Comparison of ENCODE assay signal across 28 cellular contexts in the genomic region with DNA sequence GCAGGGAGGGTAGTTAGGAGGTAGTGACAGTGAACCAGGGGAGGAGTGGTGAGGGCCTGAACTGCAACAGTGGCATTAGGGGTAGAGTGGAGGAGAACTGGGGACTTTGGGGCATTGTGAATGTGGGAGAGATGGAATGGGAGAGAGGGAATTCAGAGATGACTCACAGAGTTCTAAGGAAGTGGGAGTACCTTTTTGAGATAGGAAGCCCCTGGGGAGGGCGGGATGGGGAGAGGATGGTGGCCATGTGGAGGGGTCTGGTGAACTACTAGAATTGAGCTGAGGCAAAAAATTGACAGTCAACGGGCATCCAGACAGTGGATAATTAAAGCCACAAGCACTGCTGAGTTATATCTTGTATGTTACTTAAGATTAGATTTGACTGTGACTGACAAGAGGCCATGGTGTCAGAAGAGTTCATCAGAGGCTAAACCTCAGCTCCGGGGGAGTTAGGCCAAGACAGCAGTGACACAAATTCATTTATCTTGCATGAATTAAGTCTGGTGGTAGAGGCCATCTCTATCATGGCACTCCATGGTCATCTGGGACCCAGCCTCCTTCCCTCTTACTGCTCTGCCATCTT. TPM values are rescaled to one million over a fixed set of nuclear protein-coding genes. Genes with fewer than 3 reads are reported as not detected.
DNase-seq lines count a peak whose midpoint lies in the region; ATAC-seq, FAIRE-seq and TF ChIP-seq lines count a peak whose summit lies in the region.
"Had no signal": no experiment of that assay in that cellular context is flagged by ENCODE, and none has a peak within 500 bp of the region (broad histone marks: within the 10 kb centered on the region; RNA-seq: fewer than 3 reads in every experiment).

No MANE protein-coding gene starts in this region.

- no peak overlapping the region for H3K4me3 Mint-ChIP-seq in stimulated activated memory B cell treated with anti-CD40 and anti-IgM and Interleukin-4, amounts not matched to agents 10 μg/mL and 1 μg/mL and 100 μg/mL, for 72 hours
- H3K4me3 Mint-ChIP-seq: activated naive CD8-positive, alpha-beta T cell; CD4-positive, alpha-beta T cell; HFFc6; neural crest cell had no signal

- TF ChIP-seq CTCF in K562 (IDR thresholded peaks at IDR 0.05 in 2 of 3, conservative IDR thresholded peaks at IDR 0.05 in 1 of 3; ENCODE audit: insufficient read depth in 2 of 3, low read depth in 1 of 3, low read length in 3 of 3): no peak

- no peaks in the 10 kb centered on the region for H3K9me3 ChIP-seq in K562 (replicated peaks; ENCODE audit: control insufficient read depth, insufficient read depth, low read depth, low read length)
- H3K9me3 ChIP-seq: heart left ventricle, Peyer's patch had no signal

- no peak for TF ChIP-seq POLR2A in K562 (conservative IDR thresholded peaks at IDR 0.05)

- no peak overlapping the region for H3K4me3 ChIP-seq in K562
- H3K4me3 ChIP-seq: cardiac muscle cell, coronary artery, heart left ventricle, lung, Peyer's patch had no signal

- ATAC-seq in K562: no peak
- no peak for ATAC-seq in stimulated activated memory B cell treated with anti-CD40 and anti-IgM and Interleukin-4, amounts not matched to agents 10 μg/mL and 1 μg/mL and 100 μg/mL, for 72 hours
- ATAC-seq in GM18511 (IDR thresholded peaks at IDR 0.05; ENCODE audit: unreplicated experiment): no peak
- ATAC-seq: esophagus mucosa, foreskin keratinocyte, heart left ventricle, right cardiac atrium had no signal

- peaks cover 0 to 3% of the 10 kb centered on the region in 2 experiments; a peak in 1 of 5 replicates for H3K27me3 ChIP-seq in K562 (ENCODE audit: control insufficient read depth in 2 of 2, insufficient read depth in 2 of 2, low read length in 2 of 2)
- H3K27me3 ChIP-seq: cardiac muscle cell, foreskin keratinocyte, heart left ventricle, Peyer's patch had no signal

- TF ChIP-seq RAD21 in K562 (CRISPR knock-in tag; conservative IDR thresholded peaks at IDR 0.05 in 1 of 2, IDR thresholded peaks at IDR 0.05 in 1 of 2): no peak

- BruUV-seq in K562 (replicated peaks; lab: Mats Ljungman, UMichigan): no TSS peak

- POLR2A ChIA-PET in K562 (lab: Yijun Ruan, JAX): interaction anchor here (0.6 to 1.6 kb wide), 3 partner anchors 18 to 429 kb away, joined by 3 to 4 read pairs (median 3); no protein-coding TSS in a partner anchor

- H3K4me1 Mint-ChIP-seq in stimulated activated memory B cell treated with anti-CD40 and anti-IgM and Interleukin-4, amounts not matched to agents 10 μg/mL and 1 μg/mL and 100 μg/mL, for 72 hours: peaks cover 38% of the 10 kb centered on the region

- H3K79me2 ChIP-seq in K562 (ENCODE audit: control insufficient read depth, insufficient read depth, low read length): no peaks in the 10 kb centered on the region
- H3K79me2 ChIP-seq: parathyroid adenoma had no signal

- intact Hi-C loops in K562 (cut with micrococcal nuclease): no loop called here

- H3K4me2 ChIP-seq in K562 (ENCODE audit: insufficient read depth, low read length): no peak overlapping the region

- FAIRE-seq in K562 (lab: Jason Lieb, UNC): peak; percentile 42

- H4K20me1 ChIP-seq in K562 (replicated peaks; ENCODE audit: control insufficient read depth, insufficient read depth, low read length): no peaks in the 10 kb centered on the region

- peak; percentile 12 for DNase-seq in NCI-H82 (lab: John Stamatoyannopoulos, UW)
- no peak for DNase-seq in NCI-H82 treated with DMSO at 0.1 percent for 48 hours (lab: John Stamatoyannopoulos, UW; ENCODE audit: unreplicated experiment)
- peak; percentile 65 for DNase-seq in OCI-M1 (lab: John Stamatoyannopoulos, UW)
- no peak for DNase-seq in K562 (ENCODE audit: extremely low read depth in 1 of 4, low spot score in 3 of 4)
- DNase-seq in hepatic stellate cell (ENCODE audit: low spot score): no peak
- no peak for DNase-seq in D341Med (ENCODE audit: low spot score)
- DNase-seq: 8988T; activated CD4-positive, alpha-beta T cell treated with anti-CD3 and anti-CD28 coated beads, Interleukin-2, amount 50 U/mL, for 1 hour; activated CD8-positive, alpha-beta memory T cell treated with anti-CD3 and anti-CD28 coated beads, Interleukin-2, amount 50 U/mL, for 48 hours; activated effector memory CD4-positive, alpha-beta T cell treated with Interleukin-2 at 50 U/mL for 16 hours; CD4-positive, alpha-beta T cell; foreskin keratinocyte; heart left ventricle; HFFc6; NCI-H1092; NCI-H1930; Peyer's patch; WERI-Rb-1 had no signal

- no peaks in the 10 kb centered on the region for H3K27me3 Mint-ChIP-seq in stimulated activated memory B cell treated with anti-CD40 and anti-IgM and Interleukin-4, amounts not matched to agents 10 μg/mL and 1 μg/mL and 100 μg/mL, for 72 hours
- H3K27me3 Mint-ChIP-seq: activated naive CD8-positive, alpha-beta T cell; CD4-positive, alpha-beta T cell had no signal

- no peak overlapping the region for H3K27ac ChIP-seq in K562 (ENCODE audit: extremely low read depth, low read depth, low read length)
- H3K27ac ChIP-seq: cardiac muscle cell, foreskin keratinocyte, parathyroid adenoma, Peyer's patch, WERI-Rb-1 had no signal

- no peak overlapping the region for H2AFZ ChIP-seq in K562 (ENCODE audit: low read depth, low read length)
- H2AFZ ChIP-seq: parathyroid adenoma had no signal

- no peaks in the 10 kb centered on the region for H3K36me3 ChIP-seq in K562 (ENCODE audit: control insufficient read depth, insufficient read depth, low read length)
- H3K36me3 ChIP-seq: cardiac muscle cell, heart left ventricle, Peyer's patch, WERI-Rb-1 had no signal

- H3K9ac ChIP-seq in K562 (ENCODE audit: insufficient read depth in 1 of 2, low read depth in 2 of 2, low read length in 2 of 2): no peak overlapping the region
- H3K9ac ChIP-seq: parathyroid adenoma had no signal

- TF ChIP-seq EP300 in K562 (IDR thresholded peaks at IDR 0.05; ENCODE audit: low read length): no peak

- peak overlapping the region; percentile 26 for H3K27ac Mint-ChIP-seq in stimulated activated memory B cell treated with anti-CD40 and anti-IgM and Interleukin-4, amounts not matched to agents 10 μg/mL and 1 μg/mL and 100 μg/mL, for 72 hours
- H3K27ac Mint-ChIP-seq: activated naive CD8-positive, alpha-beta T cell; CD4-positive, alpha-beta T cell; HFFc6 had no signal

- H3K9me3 Mint-ChIP-seq in stimulated activated memory B cell treated with anti-CD40 and anti-IgM and Interleukin-4, amounts not matched to agents 10 μg/mL and 1 μg/mL and 100 μg/mL, for 72 hours: no peaks in the 10 kb centered on the region
- H3K9me3 Mint-ChIP-seq: CD4-positive, alpha-beta T cell; HFFc6; neural crest cell had no signal

- peaks cover 0 to 4% of the 10 kb centered on the region in 2 experiments; a peak in 2 of 5 replicates for H3K4me1 ChIP-seq in K562 (replicated peaks in 1 of 2; ENCODE audit: control insufficient read depth in 2 of 2, insufficient read depth in 2 of 2, low read length in 2 of 2)

- CTCF ChIA-PET in K562 (lab: Yijun Ruan, JAX; ENCODE audit: low intra/inter-chr PET ratio): no interaction called here

- 5% methylated on average over 3 of the region's 3 CpGs for WGBS in K562 (ENCODE audit: insufficient coverage, low coverage, missing lambda C conversion rate)

- in situ Hi-C loops in K562 (cut with MboI): no loop called here

- H3K9me1 ChIP-seq in K562 (ENCODE audit: control insufficient read depth, insufficient read depth, low read length): no peaks in the 10 kb centered on the region

- H3K36me3 Mint-ChIP-seq in stimulated activated memory B cell treated with anti-CD40 and anti-IgM and Interleukin-4, amounts not matched to agents 10 μg/mL and 1 μg/mL and 100 μg/mL, for 72 hours: no peaks in the 10 kb centered on the region
- H3K36me3 Mint-ChIP-seq: activated naive CD8-positive, alpha-beta T cell had no signal

RNA-seq across cellular contexts. Expression of gene PLEKHO2, which starts 34.0 kb away (rescaled TPM):
- total RNA-seq in K562 (2011; cell fraction: chromatin; rRNA removed; ENCODE audit: low replicate concordance): 5.7 and 15.8 TPM in 2 replicates
- 8.3 and 10.5 TPM in 2 replicates for total RNA-seq in K562 (2011; cell fraction: nucleolus; rRNA removed)
- total RNA-seq in K562 (2011; cell fraction: nucleoplasm; rRNA removed): 7.6 and 8.9 TPM in 2 replicates
- 4.9 and 7.0 TPM in 2 replicates for total RNA-seq in K562 (2014; rRNA removed)
- 3.6 and 3.8 TPM in 2 replicates for total RNA-seq in K562 (2014; rRNA removed; fragmentation: Illumina TruSeq; extraction: Trizol)
- total RNA-seq in K562 (2015; rRNA removed; fragmentation: Illumina TruSeq; extraction: Trizol): 5.2 and 5.7 TPM in 2 replicates
- 6.7 and 8.8 TPM in 2 replicates for total RNA-seq in K562 (2021)
- polyA plus RNA-seq in K562 (2011; rRNA removed): 5.6 and 6.1 TPM in 2 replicates
- polyA plus RNA-seq in K562 (2011; cell fraction: cytosol; rRNA removed): 7.1 and 11.5 TPM in 2 replicates
- 6.8 and 9.9 TPM in 2 replicates for polyA plus RNA-seq in K562 (2011; cell fraction: nucleus; rRNA removed)
- 6.2 and 7.5 TPM in 2 replicates for polyA plus RNA-seq in K562 (2012)
- polyA plus RNA-seq in K562 (2014; fragmentation: Illumina TruSeq; extraction: Trizol): 6.3 and 7.6 TPM in 2 replicates
- polyA plus RNA-seq in K562 (2014; fragmentation: Nextera tagmentation; extraction: Ambion mirVana): under 1 TPM; 0.24 to 0.53 TPM
- 4.8 and 5.5 TPM in 2 replicates for polyA plus RNA-seq in K562 (2014; rRNA removed)
- polyA minus RNA-seq in K562 (2011; rRNA and poly(A)+ RNA removed): 4.5 and 5.5 TPM in 2 replicates
- 5.6 and 5.7 TPM in 2 replicates for polyA minus RNA-seq in K562 (2011; cell fraction: cytosol; rRNA and poly(A)+ RNA removed)
- 3.0 and 4.1 TPM in 2 replicates for polyA minus RNA-seq in K562 (2011; cell fraction: nucleus; rRNA and poly(A)+ RNA removed)

RNA-seq across cellular contexts. Expression of gene ANKDD1A, which starts 36.0 kb away (rescaled TPM):
- total RNA-seq in K562 (2011; cell fraction: chromatin; rRNA removed; ENCODE audit: low replicate concordance): 1.1 and 2.9 TPM in 2 replicates
- total RNA-seq in K562 (2011; cell fraction: nucleolus; rRNA removed): 1.3 TPM in 2 replicates
- total RNA-seq in K562 (2011; cell fraction: nucleoplasm; rRNA removed): 1.6 and 2.0 TPM in 2 replicates
- total RNA-seq in K562 (2014; rRNA removed): 0.27 and 0.33 TPM in 2 replicates
- 0.44 and 0.48 TPM in 2 replicates for total RNA-seq in K562 (2014; rRNA removed; fragmentation: Illumina TruSeq; extraction: Trizol)
- total RNA-seq in K562 (2015; rRNA removed; fragmentation: Illumina TruSeq; extraction: Trizol): 0.41 and 0.43 TPM in 2 replicates
- 0.49 and 0.80 TPM in 2 replicates for total RNA-seq in K562 (2021)
- 0.70 and 1.7 TPM in 2 replicates for polyA plus RNA-seq in K562 (2011; rRNA removed)
- 1.1 and 1.8 TPM in 2 replicates for polyA plus RNA-seq in K562 (2011; cell fraction: cytosol; rRNA removed)
- polyA plus RNA-seq in K562 (2011; cell fraction: nucleus; rRNA removed): 1.4 and 2.1 TPM in 2 replicates
- 0.52 and 1.1 TPM in 2 replicates for polyA plus RNA-seq in K562 (2012)
- polyA plus RNA-seq in K562 (2014; fragmentation: Illumina TruSeq; extraction: Trizol): 0.34 and 0.60 TPM in 2 replicates
- under 1 TPM; 0.08 to 0.32 TPM for polyA plus RNA-seq in K562 (2014; fragmentation: Nextera tagmentation; extraction: Ambion mirVana)
- polyA plus RNA-seq in K562 (2014; rRNA removed): 0.54 and 1.4 TPM in 2 replicates
- 0.21 and 0.93 TPM in 2 replicates for polyA minus RNA-seq in K562 (2011; rRNA and poly(A)+ RNA removed)
- 0.86 TPM in 1 of 2 replicates, not detected in the other for polyA minus RNA-seq in K562 (2011; cell fraction: cytosol; rRNA and poly(A)+ RNA removed)
- 0.27 and 2.1 TPM in 2 replicates for polyA minus RNA-seq in K562 (2011; cell fraction: nucleus; rRNA and poly(A)+ RNA removed)

RNA-seq across cellular contexts. Expression of gene PIF1, which starts 50.3 kb away (rescaled TPM):
- total RNA-seq in K562 (2011; cell fraction: chromatin; rRNA removed; ENCODE audit: low replicate concordance): 111 and 178 TPM in 2 replicates
- total RNA-seq in K562 (2011; cell fraction: nucleolus; rRNA removed): 129 and 141 TPM in 2 replicates
- total RNA-seq in K562 (2011; cell fraction: nucleoplasm; rRNA removed): 141 and 143 TPM in 2 replicates
- 16.6 and 19.6 TPM in 2 replicates for total RNA-seq in K562 (2014; rRNA removed)
- total RNA-seq in K562 (2014; rRNA removed; fragmentation: Illumina TruSeq; extraction: Trizol): 6.1 and 7.9 TPM in 2 replicates
- total RNA-seq in K562 (2015; rRNA removed; fragmentation: Illumina TruSeq; extraction: Trizol): 9.1 and 11.5 TPM in 2 replicates
- 16.8 and 21.7 TPM in 2 replicates for total RNA-seq in K562 (2021)
- 25.5 and 33.4 TPM in 2 replicates for polyA plus RNA-seq in K562 (2011; rRNA removed)
- 20.7 and 25.2 TPM in 2 replicates for polyA plus RNA-seq in K562 (2011; cell fraction: cytosol; rRNA removed)
- 89.5 and 138 TPM in 2 replicates for polyA plus RNA-seq in K562 (2011; cell fraction: nucleus; rRNA removed)
- 13.5 and 20.7 TPM in 2 replicates for polyA plus RNA-seq in K562 (2012)
- 10.5 and 14.8 TPM in 2 replicates for polyA plus RNA-seq in K562 (2014; fragmentation: Illumina TruSeq; extraction: Trizol)
- polyA plus RNA-seq in K562 (2014; fragmentation: Nextera tagmentation; extraction: Ambion mirVana): 1 to 10 TPM; 1.1 to 1.5 TPM
- polyA plus RNA-seq in K562 (2014; rRNA removed): 34.0 and 37.9 TPM in 2 replicates
- 4.6 and 7.2 TPM in 2 replicates for polyA minus RNA-seq in K562 (2011; rRNA and poly(A)+ RNA removed)
- 6.5 and 6.6 TPM in 2 replicates for polyA minus RNA-seq in K562 (2011; cell fraction: cytosol; rRNA and poly(A)+ RNA removed)
- polyA minus RNA-seq in K562 (2011; cell fraction: nucleus; rRNA and poly(A)+ RNA removed): 20.7 TPM in 2 replicates

Comparison
In these comparisons a context has a peak if more than half of its experiments do, and no peak if none do; other contexts are left out.
1. DNase-seq: peak in NCI-H82 (single experiment) and OCI-M1 (single experiment); none in NCI-H82 treated with DMSO at 0.1 percent for 48 hours (single experiment), K562 (0 of 4), hepatic stellate cell (single experiment) and D341Med (single experiment).